14 cellular contexts compared by ENCODE assay signal in the genomic region with DNA sequence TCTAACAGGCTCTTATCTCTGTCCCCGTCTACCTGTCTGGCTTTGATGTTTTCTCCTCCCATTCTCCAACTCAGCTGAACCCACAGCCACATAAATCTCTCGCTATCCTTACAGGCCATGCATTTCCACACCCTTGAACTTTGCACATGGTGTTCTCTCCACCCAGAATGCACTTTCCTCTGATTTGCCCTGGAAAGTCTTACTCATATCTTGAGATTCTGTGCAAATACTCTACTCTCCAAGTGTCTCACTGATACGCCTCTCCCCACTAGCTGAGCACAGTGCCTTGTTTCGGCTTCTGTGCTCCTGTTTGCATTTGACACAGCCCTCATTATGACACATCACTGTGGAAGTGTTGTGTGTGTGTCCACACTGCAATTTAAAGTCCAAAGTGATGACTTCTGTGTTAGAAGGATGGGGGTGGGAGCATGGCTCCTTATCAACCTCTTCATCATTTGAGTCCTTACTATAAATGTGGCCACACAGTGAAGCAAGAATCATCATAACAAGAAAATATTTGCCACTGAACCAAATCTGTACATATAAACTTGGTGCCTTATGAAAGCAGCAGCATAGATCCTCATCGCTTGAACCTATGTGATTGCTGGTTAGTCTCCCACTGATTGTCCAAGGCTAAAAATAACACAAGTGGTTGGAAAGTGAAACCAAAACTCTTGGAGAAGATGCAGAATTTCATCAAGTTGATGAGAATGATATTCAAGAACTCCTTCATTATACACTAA. TPM values are rescaled to one million over a fixed set of nuclear protein-coding genes. Genes with fewer than 3 reads are reported as not detected.
A peak's percentile ranks its signal among the peaks of the same experiment; 100 is the strongest.
DNase-seq lines count a peak whose midpoint lies in the region; ATAC-seq, FAIRE-seq and TF ChIP-seq lines count a peak whose summit lies in the region.
"Had no signal": no experiment of that assay in that cellular context is flagged by ENCODE, and none has a peak within 500 bp of the region (broad histone marks: within the 10 kb centered on the region; RNA-seq: fewer than 3 reads in every experiment).

No MANE protein-coding gene starts in this region.

- FAIRE-seq in GM12891 (lab: Jason Lieb, UNC): no peak

- H3K27me3 Mint-ChIP-seq in activated T-helper 17 cell treated with anti-CD3 and anti-CD28 coated beads, Interleukin-2, amount 50 U/mL, for 72 hours: peaks cover 6% of the 10 kb centered on the region

- CTCF ChIA-PET in AG04449 (lab: Yijun Ruan, JAX): interaction anchor here (1.6 kb wide), 1 partner anchor 15 kb away, joined by 4 read pairs; no protein-coding TSS in a partner anchor

- no peak for TF ChIP-seq CTCF in AG04449 (IDR thresholded peaks at IDR 0.05; ENCODE audit: insufficient read depth, low read length, missing control alignments)

- H3K36me3 Mint-ChIP-seq in activated T-helper 17 cell treated with anti-CD3 and anti-CD28 coated beads, Interleukin-2, amount 50 U/mL, for 72 hours (ENCODE audit: low read depth): no peaks in the 10 kb centered on the region
- H3K36me3 Mint-ChIP-seq: immature natural killer cell had no signal

- H3K9me3 Mint-ChIP-seq in activated T-helper 17 cell treated with anti-CD3 and anti-CD28 coated beads, Interleukin-2, amount 50 U/mL, for 72 hours: no peaks in the 10 kb centered on the region
- H3K9me3 Mint-ChIP-seq: immature natural killer cell, nephron progenitor cell had no signal

- peak overlapping the region; percentile 20 for H3K27ac Mint-ChIP-seq in activated T-helper 17 cell treated with anti-CD3 and anti-CD28 coated beads, Interleukin-2, amount 50 U/mL, for 72 hours
- H3K27ac Mint-ChIP-seq: immature natural killer cell, nephron progenitor cell had no signal

- POLR2A ChIA-PET in AG04449 (lab: Yijun Ruan, JAX): no interaction called here

- peak overlapping the region; percentile 51 for H3K4me3 Mint-ChIP-seq in activated T-helper 17 cell treated with anti-CD3 and anti-CD28 coated beads, Interleukin-2, amount 50 U/mL, for 72 hours
- H3K4me3 Mint-ChIP-seq: immature natural killer cell, nephron progenitor cell had no signal

- peaks cover 18% of the 10 kb centered on the region for H3K4me1 Mint-ChIP-seq in activated T-helper 17 cell treated with anti-CD3 and anti-CD28 coated beads, Interleukin-2, amount 50 U/mL, for 72 hours

- no peak for DNase-seq in AG04449 (ENCODE audit: low read depth, low spot score)
- DNase-seq in EL: peak; percentile 60
- peak in 1 of 2 donors; percentile 57 for DNase-seq in left colon
- no peak for DNase-seq in germinal center (ENCODE audit: low spot score)
- DNase-seq in C1 segment of cervical spinal cord (lab: John Stamatoyannopoulos, UW): no peak
- DNase-seq in GM12891 (ENCODE audit: insufficient read length, low spot score): no peak
- DNase-seq in stimulated activated CD4-positive, alpha-beta T cell treated with anti-CD3 and anti-CD28 coated beads, Interleukin-2, amount 100 ng/mL, for 48 hours: no peak
- DNase-seq: adrenal gland, DMS 273 treated with DMSO at 0.1 percent for 48 hours, immature natural killer cell, NCI-H187, nephron progenitor cell, WERI-Rb-1 had no signal

- H3K4me3 ChIP-seq in AG04449 (ENCODE audit: low read depth, low read length): peak overlapping the region; percentile 30
- H3K4me3 ChIP-seq: adrenal gland had no signal

- intact Hi-C loops in left colon (cut with DNase I, micrococcal nuclease): no loop called here

- ATAC-seq in activated T-helper 17 cell treated with anti-CD3 and anti-CD28 coated beads, Interleukin-2, amount 50 U/mL, for 72 hours (replicated peaks): peak; percentile 89
- ATAC-seq in left colon: peak; percentile 89

- no peak for TF ChIP-seq POLR2A in GM12891 (IDR thresholded peaks at IDR 0.05; ENCODE audit: low read depth, low read length)

TF ChIP-seq in GM12891, 5 proteins besides CTCF, POLR2A, EP300 and RAD21:
- TF ChIP-seq PAX5 (IDR thresholded peaks at IDR 0.05; ENCODE audit: insufficient read depth, low read length, severe bottlenecking): no peak
- no peak for TF ChIP-seq POLR2AphosphoS5 (IDR thresholded peaks at IDR 0.05; ENCODE audit: low read depth, low read length)
- no peak for TF ChIP-seq TAF1 (IDR thresholded peaks at IDR 0.05; ENCODE audit: low read depth, low read length)
- no peak for TF ChIP-seq SPI1 (IDR thresholded peaks at IDR 0.05; ENCODE audit: low read depth, low read length)
- TF ChIP-seq POU2F2 (IDR thresholded peaks at IDR 0.05; ENCODE audit: low read depth, low read length): no peak

RNA-seq across cellular contexts. Expression of a gene that starts 5.5 kb away (rescaled TPM):
- 100 to 1,000 TPM in 1 of 2 donors, 10 to 100 TPM in 1; 77.1 to 107 TPM for total RNA-seq in activated T-helper 17 cell treated with anti-CD3 and anti-CD28 coated beads, Interleukin-2, amount 50 U/mL, for 72 hours
- total RNA-seq in left colon: 100 to 1,000 TPM; 125 to 137 TPM
- polyA plus RNA-seq in GM12891 (2012; ENCODE audit: low read depth, missing spikeins): 63.8 TPM

RNA-seq across cellular contexts. Expression of a gene that starts 16.0 kb away (rescaled TPM):
- total RNA-seq in activated T-helper 17 cell treated with anti-CD3 and anti-CD28 coated beads, Interleukin-2, amount 50 U/mL, for 72 hours: 10 to 100 TPM; 45.5 to 78.0 TPM
- total RNA-seq in left colon: 10 to 100 TPM; 64.2 to 79.2 TPM
- 146 TPM for polyA plus RNA-seq in GM12891 (2012; ENCODE audit: low read depth, missing spikeins)

RNA-seq across cellular contexts. Expression of a gene that starts 28.9 kb away (rescaled TPM):
- total RNA-seq in activated T-helper 17 cell treated with anti-CD3 and anti-CD28 coated beads, Interleukin-2, amount 50 U/mL, for 72 hours: under 1 TPM; 0.08 to 0.13 TPM
- not detected for total RNA-seq in left colon
- 0.27 TPM for polyA plus RNA-seq in GM12891 (2012; ENCODE audit: low read depth, missing spikeins)

RNA-seq across cellular contexts. Expression of a gene that starts 41.1 kb away (rescaled TPM):
- total RNA-seq in activated T-helper 17 cell treated with anti-CD3 and anti-CD28 coated beads, Interleukin-2, amount 50 U/mL, for 72 hours: 10 to 100 TPM; 29.7 to 52.2 TPM
- 100 to 1,000 TPM; 283 to 307 TPM for total RNA-seq in left colon
- 190 TPM for polyA plus RNA-seq in GM12891 (2012; ENCODE audit: low read depth, missing spikeins)
